In genomic region chr14:31419179-31420012, GRCh38 we compare ENCODE assay signal across 9 cellular contexts. TPM values are rescaled to one million over a fixed set of nuclear protein-coding genes. Genes with fewer than 3 reads are reported as not detected.
DNase-seq lines count a peak whose midpoint lies in the region; ATAC-seq, FAIRE-seq and TF ChIP-seq lines count a peak whose summit lies in the region.
"Had no signal": no experiment of that assay in that cellular context is flagged by ENCODE, and none has a peak within 500 bp of the region (broad histone marks: within the 10 kb centered on the region; RNA-seq: fewer than 3 reads in every experiment).

No MANE protein-coding gene starts in this region.

- peaks cover 6 to 15% of the 10 kb centered on the region in 2 donors for H3K4me1 ChIP-seq in muscle layer of duodenum (ENCODE audit: control insufficient read depth in 1 of 2, insufficient read depth in 2 of 2, low read length in 2 of 2)

- no peak for FAIRE-seq in D721Med (lab: Jason Lieb, UNC)
- FAIRE-seq: TTC549 had no signal

- H3K4me3 ChIP-seq in MG63 (peak overlapping the region; percentile 86), muscle layer of duodenum (ENCODE audit: low read depth in 1 of 2, low read length in 2 of 2) (peak overlapping the region; percentile 90 to 99)

- peak; percentile 65 for DNase-seq in EL
- no peak for DNase-seq in MG63
- no peak for DNase-seq in D721Med (ENCODE audit: insufficient read length, low spot score)
- DNase-seq in NCI-H1048 (lab: John Stamatoyannopoulos, UW) = no peak
- DNase-seq in NCI-H146 (lab: John Stamatoyannopoulos, UW) = no peak

- H3K9me3 ChIP-seq in MG63 = no peaks in the 10 kb centered on the region
- H3K9me3 ChIP-seq in muscle layer of duodenum (ENCODE audit: control insufficient read depth in 1 of 2, low read length in 2 of 2) = no peaks in the 10 kb centered on the region

- no peak for ATAC-seq in activated CD4-positive, CD25-positive, alpha-beta regulatory T cell treated with anti-CD3 and anti-CD28 coated beads, Interleukin-2, amount 50 U/mL, for 24 hours

- H3K36me3 ChIP-seq in MG63 (no peaks in the 10 kb centered on the region), muscle layer of duodenum (ENCODE audit: control insufficient read depth in 1 of 2, insufficient read depth in 2 of 2, low read length in 2 of 2) (peaks cover 0 to 5% of the 10 kb centered on the region in 2 donors)

- H3K27me3 ChIP-seq in MG63 (no peaks in the 10 kb centered on the region), muscle layer of duodenum (ENCODE audit: low read depth, low read length) (no peaks in the 10 kb centered on the region)

- H3K27ac ChIP-seq in cingulate gyrus (ENCODE audit: low read depth, low read length) (peak overlapping the region; percentile 76), muscle layer of duodenum (ENCODE audit: low read length) (peak overlapping the region; percentile 95)

- TF ChIP-seq CTCF in D721Med (IDR thresholded peaks at IDR 0.05; ENCODE audit: insufficient read depth, missing control alignments) = no peak

RNA-seq across cellular contexts. Expression of gene HEATR5A, which starts 1.0 kb away (rescaled TPM):
- 10.8 and 10.9 TPM in 2 replicates for total RNA-seq in MG63 (2014; rRNA removed; shearing (Covaris generic); ENCODE audit: low replicate concordance)

RNA-seq across cellular contexts. Expression of gene DTD2, which starts 37.9 kb away (rescaled TPM):
- total RNA-seq in MG63 (2014; rRNA removed; shearing (Covaris generic); ENCODE audit: low replicate concordance) = 15.5 and 28.0 TPM in 2 replicates
